Comparison of ENCODE assay signal across 16 cellular contexts in genomic region chr9:102911185-102911584, GRCh38.
"Had no signal": no experiment of that assay in that cellular context is flagged by ENCODE, and none has a peak within 500 bp of the region (broad histone marks: within the 10 kb centered on the region; RNA-seq: fewer than 3 reads in every experiment).

No MANE protein-coding gene starts in this region.

- H3K9me3 ChIP-seq: body of pancreas, esophagus squamous epithelium, left ventricle myocardium inferior, sigmoid colon, thoracic aorta, upper lobe of right lung had no signal

- H3K27me3 ChIP-seq: body of pancreas, esophagus squamous epithelium, sigmoid colon, upper lobe of right lung had no signal

- DNase-seq: activated CD4-positive, alpha-beta T cell treated with anti-CD3 and anti-CD28 coated beads for 36 hours; activated CD8-positive, alpha-beta T cell treated with anti-CD3 and anti-CD28 coated beads for 36 hours; activated gamma-delta T cell; activated T-cell treated with anti-CD3 and anti-CD28 coated beads, Interleukin-2, amount 50 U/mL, for 48 hours; amygdala; body of pancreas; caudate nucleus; esophagus squamous epithelium; left ventricle myocardium inferior; naive B cell; sigmoid colon; stimulated activated CD4-positive, alpha-beta T cell treated with anti-CD3 and anti-CD28 coated beads, Interleukin-1b, Interleukin-23, amount 100 ng/mL, for 48 hours; upper lobe of right lung had no signal

- H3K27ac ChIP-seq: body of pancreas, esophagus squamous epithelium, left ventricle myocardium inferior, parathyroid adenoma, sigmoid colon, thoracic aorta, upper lobe of right lung, VCaP had no signal

- H3K79me2 ChIP-seq: parathyroid adenoma had no signal

- H3K4me3 ChIP-seq: body of pancreas, esophagus squamous epithelium, left ventricle myocardium inferior, sigmoid colon, thoracic aorta, upper lobe of right lung had no signal

- ATAC-seq: activated CD4-positive, alpha-beta T cell treated with anti-CD3 and anti-CD28 coated beads for 36 hours; activated CD8-positive, alpha-beta T cell treated with anti-CD3 and anti-CD28 coated beads for 36 hours; body of pancreas; upper lobe of right lung had no signal

- H3K36me3 ChIP-seq: esophagus squamous epithelium, left ventricle myocardium inferior, sigmoid colon, thoracic aorta, upper lobe of right lung had no signal

- H3K9ac ChIP-seq: parathyroid adenoma had no signal

- H2AFZ ChIP-seq: parathyroid adenoma had no signal

- H3K4me1 ChIP-seq: body of pancreas, esophagus squamous epithelium, left ventricle myocardium inferior, parathyroid adenoma, sigmoid colon, upper lobe of right lung had no signal
